In genomic region chr19:15437355-15438123, GRCh38 we compare ENCODE assay signal across 11 cellular contexts. TPM values are rescaled to one million over a fixed set of nuclear protein-coding genes. Genes with fewer than 3 reads are reported as not detected.
A peak's percentile ranks its signal among the peaks of the same experiment; 100 is the strongest.
DNase-seq lines count a peak whose midpoint lies in the region; ATAC-seq and TF ChIP-seq lines count a peak whose summit lies in the region.
"Had no signal": no experiment of that assay in that cellular context is flagged by ENCODE, and none has a peak within 500 bp of the region (broad histone marks: within the 10 kb centered on the region; RNA-seq: fewer than 3 reads in every experiment).

No MANE protein-coding gene starts in this region.

- intact Hi-C loops in adrenal gland (cut with DNase I), result no loop called here

- DNase-seq in AG09309 (ENCODE audit: low read depth) (peak; percentile 41), adrenal gland (peak in 1 of 7 donors; percentile 13), left lobe of liver (ENCODE audit: low spot score) (peak; percentile 65), COLO668 (lab: John Stamatoyannopoulos, UW; ENCODE audit: unreplicated experiment) (no peak), NCI-H1105 treated with DMSO at 0.1 percent for 48 hours (lab: John Stamatoyannopoulos, UW) (no peak), NOMO-1 treated with DMSO at 0.1 percent for 48 hours (lab: John Stamatoyannopoulos, UW; ENCODE audit: unreplicated experiment) (no peak)
- DNase-seq: activated CD4-positive, alpha-beta memory T cell treated with anti-CD3 and anti-CD28 coated beads for 36 hours; C1 segment of cervical spinal cord; NCI-H146; T-cell had no signal

- no peaks in the 10 kb centered on the region for H3K9me3 ChIP-seq in adrenal gland (replicated peaks in 1 of 3)

- no peak for TF ChIP-seq POLR2A in adrenal gland (IDR thresholded peaks at IDR 0.05)

- ATAC-seq in left lobe of liver, result peak; percentile 75
- ATAC-seq: T-cell had no signal

- TF ChIP-seq CTCF in AG09309 (IDR thresholded peaks at IDR 0.05; ENCODE audit: control insufficient read depth, insufficient read depth, low read depth, low read length, missing control alignments), result peak; percentile 48
- TF ChIP-seq CTCF in adrenal gland (IDR thresholded peaks at IDR 0.05), result peak in 5 of 6 experiments; percentile 11 to 36 (median 30)

- no peaks in the 10 kb centered on the region for H3K36me3 ChIP-seq in adrenal gland (replicated peaks in 1 of 2)

- WGBS in adrenal gland, 4 donors, result 70 to 81% (median 75%) methylated on average over 9 to 10 of the region's 10 CpGs

- H3K27me3 ChIP-seq in adrenal gland, result no peaks in the 10 kb centered on the region

- H3K4me1 ChIP-seq in adrenal gland (replicated peaks in 1 of 2), result peaks cover 5 to 9% of the 10 kb centered on the region in 2 donors

- no peak overlapping the region for H3K4me3 ChIP-seq in AG09309 (ENCODE audit: control insufficient read depth, low read depth, low read length)
- H3K4me3 ChIP-seq in adrenal gland, result no peak overlapping the region

- H3K27ac ChIP-seq in adrenal gland, result peak overlapping the region in 1 of 5 donors; percentile 10

RNA-seq across cellular contexts. Expression of gene WIZ, which starts 12.2 kb away (rescaled TPM):
- total RNA-seq in adrenal gland (10 to 100 TPM; 22.6 to 49.2 (median 36.3) TPM), left lobe of liver (18.7 TPM)
- 10 to 100 TPM in 2 of 3 donors, 1 to 10 TPM in 1; 7.9 to 48.1 (median 28.3) TPM for polyA plus RNA-seq in adrenal gland

RNA-seq across cellular contexts. Expression of gene AKAP8L, which starts 18.8 kb away (rescaled TPM):
- 100 to 1,000 TPM in 5 of 8 donors, 10 to 100 TPM in 3; 48.3 to 206 (median 131) TPM for total RNA-seq in adrenal gland
- 100 to 1,000 TPM in 2 of 3 donors, 10 to 100 TPM in 1; 60.5 to 652 (median 264) TPM for polyA plus RNA-seq in adrenal gland
- total RNA-seq in left lobe of liver, result 64.5 TPM

RNA-seq across cellular contexts. Expression of gene RASAL3, which starts 26.8 kb away (rescaled TPM):
- total RNA-seq in adrenal gland, result 1 to 10 TPM; 2.6 to 7.6 (median 5.5) TPM
- 10 to 100 TPM in 1 of 3 donors, 1 to 10 TPM in 2; 1.1 to 20.5 (median 5.7) TPM for polyA plus RNA-seq in adrenal gland
- 1.9 TPM for total RNA-seq in left lobe of liver
- total RNA-seq: HT-29 had no signal

RNA-seq across cellular contexts. Expression of gene PGLYRP2, which starts 41.8 kb away (rescaled TPM):
- total RNA-seq in adrenal gland, result not detected
- polyA plus RNA-seq in adrenal gland, result not detected
- total RNA-seq in left lobe of liver, result 65.8 TPM
- total RNA-seq: HT-29 had no signal

RNA-seq across cellular contexts. Expression of gene AKAP8, which starts 58.0 kb away (rescaled TPM):
- 10 to 100 TPM; 13.0 to 45.8 (median 32.2) TPM for total RNA-seq in adrenal gland
- polyA plus RNA-seq in adrenal gland, result 10 to 100 TPM; 13.4 to 41.7 (median 27.0) TPM
- total RNA-seq in left lobe of liver, result 24.7 TPM

Comparison
In these comparisons a context has a peak if more than half of its experiments do, and no peak if none do; other contexts are left out.
1. DNase-seq: peak in AG09309 (single experiment) and left lobe of liver (single experiment); none in COLO668 (single experiment), NCI-H1105 treated with DMSO at 0.1 percent for 48 hours (single experiment) and NOMO-1 treated with DMSO at 0.1 percent for 48 hours (single experiment).